In the genomic region with DNA sequence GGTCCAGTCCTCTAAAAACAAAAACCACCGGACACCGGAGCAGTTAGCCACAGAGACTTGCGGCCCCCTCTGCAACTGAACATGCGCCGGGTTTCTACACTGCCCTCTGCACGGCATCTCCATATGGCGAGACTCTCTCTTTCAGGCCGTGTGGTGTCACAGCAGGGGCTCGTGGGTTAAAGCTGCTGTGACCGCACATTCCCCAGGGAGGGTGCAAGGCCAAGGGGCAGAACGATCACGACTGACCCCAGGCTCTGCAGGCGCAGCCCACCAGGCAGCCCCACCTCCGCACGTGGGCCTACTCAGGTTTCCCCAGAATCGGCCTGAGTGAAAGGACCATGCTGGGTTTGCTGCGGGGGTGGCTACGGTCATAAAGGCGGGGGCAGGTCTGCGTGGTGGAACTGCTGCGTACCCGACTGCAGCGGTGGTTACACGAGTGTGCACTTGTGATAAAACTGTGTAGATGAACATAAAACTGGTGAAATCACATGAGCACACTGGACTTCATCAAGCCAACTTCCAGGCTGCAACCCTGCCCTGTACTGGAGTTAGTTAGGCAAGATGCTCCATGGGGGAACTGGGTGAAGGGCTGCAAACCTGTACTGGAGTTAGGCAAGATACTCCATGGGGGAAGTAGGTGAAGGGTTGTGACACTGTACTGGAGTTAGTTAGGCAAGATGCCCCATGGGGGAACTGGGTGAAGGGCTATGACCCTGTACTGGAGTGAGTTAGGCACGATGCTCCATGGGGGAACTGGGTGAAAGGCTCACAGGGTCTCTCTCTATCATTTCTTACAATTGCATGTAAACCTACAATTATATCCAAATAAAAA, we compare ENCODE assay signal across 19 cellular contexts.
A peak's percentile ranks its signal among the peaks of the same experiment; 100 is the strongest.
DNase-seq lines count a peak whose midpoint lies in the region; ATAC-seq and TF ChIP-seq lines count a peak whose summit lies in the region.
"Had no signal": no experiment of that assay in that cellular context is flagged by ENCODE, and none has a peak within 500 bp of the region (broad histone marks: within the 10 kb centered on the region; RNA-seq: fewer than 3 reads in every experiment).

No MANE protein-coding gene starts in this region.

- H3K4me1 Mint-ChIP-seq in activated naive CD8-positive, alpha-beta T cell treated with anti-CD3 and anti-CD28 coated beads, Interleukin-2, amount 10 ng/mL, durations not matched to agents 7 days and 5 days, result no peaks in the 10 kb centered on the region
- no peaks in the 10 kb centered on the region for H3K4me1 Mint-ChIP-seq in activated naive CD8-positive, alpha-beta T cell treated with anti-CD3 and anti-CD28 coated beads for 36 hours
- no peaks in the 10 kb centered on the region for H3K4me1 Mint-ChIP-seq in activated T-helper 1 cell treated with anti-CD3 and anti-CD28 coated beads, Interleukin-12 subunit alpha, Interleukin-12 subunit beta, Interleukin-2, Interleukin-4 antibody, amounts not matched to agents 30 ng/mL and 10 ng/mL and 1 ng/mL, durations not matched to agents 14 hours and 24 hours and 36 hours (ENCODE audit: low read depth)
- H3K4me1 Mint-ChIP-seq: CD4-positive, CD25-positive, alpha-beta regulatory T cell; mesothelial cell of epicardium had no signal

- intact Hi-C loops in stomach (cut with DNase I; ENCODE audit: low total_unique reads), result no loop called here
- intact Hi-C loops in activated T-helper 1 cell treated with anti-CD3 and anti-CD28 coated beads, Interleukin-12 subunit alpha, Interleukin-12 subunit beta, Interleukin-2, Interleukin-4 antibody, amounts not matched to agents 30 ng/mL and 10 ng/mL and 1 ng/mL, durations not matched to agents 14 hours and 24 hours and 36 hours (cut with micrococcal nuclease), result no loop called here

- H3K4me3 Mint-ChIP-seq in activated naive CD8-positive, alpha-beta T cell treated with anti-CD3 and anti-CD28 coated beads, Interleukin-2, amount 10 ng/mL, durations not matched to agents 7 days and 5 days, result no peak overlapping the region
- no peak overlapping the region for H3K4me3 Mint-ChIP-seq in activated naive CD8-positive, alpha-beta T cell treated with anti-CD3 and anti-CD28 coated beads for 36 hours
- H3K4me3 Mint-ChIP-seq in activated T-helper 1 cell treated with anti-CD3 and anti-CD28 coated beads, Interleukin-12 subunit alpha, Interleukin-12 subunit beta, Interleukin-2, Interleukin-4 antibody, amounts not matched to agents 30 ng/mL and 10 ng/mL and 1 ng/mL, durations not matched to agents 14 hours and 24 hours and 36 hours, result no peak overlapping the region
- H3K4me3 Mint-ChIP-seq: CD4-positive, CD25-positive, alpha-beta regulatory T cell; mesothelial cell of epicardium; neural crest cell had no signal

- H3K27ac Mint-ChIP-seq in activated naive CD8-positive, alpha-beta T cell treated with anti-CD3 and anti-CD28 coated beads, Interleukin-2, amount 10 ng/mL, durations not matched to agents 7 days and 5 days, result no peak overlapping the region
- no peak overlapping the region for H3K27ac Mint-ChIP-seq in activated naive CD8-positive, alpha-beta T cell treated with anti-CD3 and anti-CD28 coated beads for 36 hours
- H3K27ac Mint-ChIP-seq in activated T-helper 1 cell treated with anti-CD3 and anti-CD28 coated beads, Interleukin-12 subunit alpha, Interleukin-12 subunit beta, Interleukin-2, Interleukin-4 antibody, amounts not matched to agents 30 ng/mL and 10 ng/mL and 1 ng/mL, durations not matched to agents 14 hours and 24 hours and 36 hours, result no peak overlapping the region
- H3K27ac Mint-ChIP-seq: mesothelial cell of epicardium had no signal

- ATAC-seq in activated naive CD8-positive, alpha-beta T cell treated with anti-CD3 and anti-CD28 coated beads, Interleukin-2, amount 10 ng/mL, durations not matched to agents 7 days and 5 days (ENCODE audit: low read depth), result no peak
- ATAC-seq in left lobe of liver, result peak; percentile 69
- ATAC-seq in HG03108 (IDR thresholded peaks at IDR 0.05; ENCODE audit: unreplicated experiment), result no peak

- WGBS in stomach, 5 donors, result 57 to 71% (median 61%) methylated on average over 23 to 25 of the region's 25 CpGs

- TF ChIP-seq CTCF in stomach (IDR thresholded peaks at IDR 0.05), result no peak

- no peaks in the 10 kb centered on the region for H3K4me1 ChIP-seq in stomach

- H3K36me3 ChIP-seq in stomach, result no peaks in the 10 kb centered on the region

- TF ChIP-seq EP300 in stomach (IDR thresholded peaks at IDR 0.05), result no peak

- TF ChIP-seq POLR2A in stomach (IDR thresholded peaks at IDR 0.05), result no peak

- no peak overlapping the region for H3K27ac ChIP-seq in stomach

- no peaks in the 10 kb centered on the region for H3K9me3 Mint-ChIP-seq in activated naive CD8-positive, alpha-beta T cell treated with anti-CD3 and anti-CD28 coated beads, Interleukin-2, amount 10 ng/mL, durations not matched to agents 7 days and 5 days
- no peaks in the 10 kb centered on the region for H3K9me3 Mint-ChIP-seq in activated naive CD8-positive, alpha-beta T cell treated with anti-CD3 and anti-CD28 coated beads for 36 hours
- H3K9me3 Mint-ChIP-seq in activated T-helper 1 cell treated with anti-CD3 and anti-CD28 coated beads, Interleukin-12 subunit alpha, Interleukin-12 subunit beta, Interleukin-2, Interleukin-4 antibody, amounts not matched to agents 30 ng/mL and 10 ng/mL and 1 ng/mL, durations not matched to agents 14 hours and 24 hours and 36 hours, result no peaks in the 10 kb centered on the region
- H3K9me3 Mint-ChIP-seq: CD4-positive, CD25-positive, alpha-beta regulatory T cell; mesothelial cell of epicardium; neural crest cell had no signal

- H3K27me3 ChIP-seq in stomach, result peaks cover 0 to 80% (median 12%) of the 10 kb centered on the region in 3 donors

- peak; percentile 10 for DNase-seq in activated naive CD8-positive, alpha-beta T cell treated with anti-CD3 and anti-CD28 coated beads, Interleukin-2, amount 10 ng/mL, durations not matched to agents 7 days and 5 days
- no peak for DNase-seq in activated naive CD8-positive, alpha-beta T cell treated with anti-CD3 and anti-CD28 coated beads for 36 hours
- DNase-seq in SKM-1 treated with dmso at 0.1 percent for 144 hours (lab: John Stamatoyannopoulos, UW; ENCODE audit: unreplicated experiment) (peak; percentile 11), left lobe of liver (ENCODE audit: low spot score) (peak; percentile 88), stomach (peak; percentile 15), RKO (ENCODE audit: low spot score) (no peak)
- DNase-seq in activated T-helper 1 cell treated with anti-CD3 and anti-CD28 coated beads, Interleukin-12 subunit alpha, Interleukin-12 subunit beta, Interleukin-2, Interleukin-4 antibody, amounts not matched to agents 30 ng/mL and 10 ng/mL and 1 ng/mL, durations not matched to agents 14 hours and 24 hours and 36 hours (ENCODE audit: low spot score), result no peak
- DNase-seq: activated CD4-positive, CD25-positive, alpha-beta regulatory T cell; CD4-positive, CD25-positive, alpha-beta regulatory T cell; central memory CD4-positive, alpha-beta T cell; DMS153; effector memory CD4-positive, alpha-beta T cell; NCI-H2081 treated with DMSO at 0.1 percent for 48 hours; NCI-H510A; SHP77; stimulated activated naive CD4-positive, alpha-beta T cell treated with Interleukin-2 at 50 U/mL for 16 hours had no signal

- H3K36me3 Mint-ChIP-seq in activated naive CD8-positive, alpha-beta T cell treated with anti-CD3 and anti-CD28 coated beads, Interleukin-2, amount 10 ng/mL, durations not matched to agents 7 days and 5 days, result no peaks in the 10 kb centered on the region
- no peaks in the 10 kb centered on the region for H3K36me3 Mint-ChIP-seq in activated naive CD8-positive, alpha-beta T cell treated with anti-CD3 and anti-CD28 coated beads for 36 hours
- H3K36me3 Mint-ChIP-seq in activated T-helper 1 cell treated with anti-CD3 and anti-CD28 coated beads, Interleukin-12 subunit alpha, Interleukin-12 subunit beta, Interleukin-2, Interleukin-4 antibody, amounts not matched to agents 30 ng/mL and 10 ng/mL and 1 ng/mL, durations not matched to agents 14 hours and 24 hours and 36 hours (ENCODE audit: low read depth), result no peaks in the 10 kb centered on the region
- H3K36me3 Mint-ChIP-seq: CD4-positive, CD25-positive, alpha-beta regulatory T cell; mesothelial cell of epicardium had no signal

- POLR2A ChIA-PET in activated naive CD8-positive, alpha-beta T cell treated with anti-CD3 and anti-CD28 coated beads, Interleukin-2, amount 10 ng/mL, durations not matched to agents 7 days and 5 days (lab: Charles Lee), result no interaction called here

- no peaks in the 10 kb centered on the region for H3K9me3 ChIP-seq in stomach

- H3K27me3 Mint-ChIP-seq in activated naive CD8-positive, alpha-beta T cell treated with anti-CD3 and anti-CD28 coated beads, Interleukin-2, amount 10 ng/mL, durations not matched to agents 7 days and 5 days, result no peaks in the 10 kb centered on the region
- H3K27me3 Mint-ChIP-seq in activated naive CD8-positive, alpha-beta T cell treated with anti-CD3 and anti-CD28 coated beads for 36 hours, result peaks cover under 1% of the 10 kb centered on the region
- H3K27me3 Mint-ChIP-seq in activated T-helper 1 cell treated with anti-CD3 and anti-CD28 coated beads, Interleukin-12 subunit alpha, Interleukin-12 subunit beta, Interleukin-2, Interleukin-4 antibody, amounts not matched to agents 30 ng/mL and 10 ng/mL and 1 ng/mL, durations not matched to agents 14 hours and 24 hours and 36 hours (ENCODE audit: insufficient read depth), result no peaks in the 10 kb centered on the region
- H3K27me3 Mint-ChIP-seq: CD4-positive, CD25-positive, alpha-beta regulatory T cell had no signal

- no peak overlapping the region for H3K4me3 ChIP-seq in stomach

Comparison
In these comparisons a context has a peak if more than half of its experiments do, and no peak if none do; other contexts are left out.
1. DNase-seq: peak in activated naive CD8-positive, alpha-beta T cell treated with anti-CD3 and anti-CD28 coated beads, Interleukin-2, amount 10 ng/mL, durations not matched to agents 7 days and 5 days (single experiment), SKM-1 treated with dmso at 0.1 percent for 144 hours (single experiment), left lobe of liver (single experiment) and stomach (single experiment); none in activated naive CD8-positive, alpha-beta T cell treated with anti-CD3 and anti-CD28 coated beads for 36 hours (single experiment), RKO (single experiment) and activated T-helper 1 cell treated with anti-CD3 and anti-CD28 coated beads, Interleukin-12 subunit alpha, Interleukin-12 subunit beta, Interleukin-2, Interleukin-4 antibody, amounts not matched to agents 30 ng/mL and 10 ng/mL and 1 ng/mL, durations not matched to agents 14 hours and 24 hours and 36 hours (single experiment).